1 cellular context compared by ENCODE assay signal in the genomic region with DNA sequence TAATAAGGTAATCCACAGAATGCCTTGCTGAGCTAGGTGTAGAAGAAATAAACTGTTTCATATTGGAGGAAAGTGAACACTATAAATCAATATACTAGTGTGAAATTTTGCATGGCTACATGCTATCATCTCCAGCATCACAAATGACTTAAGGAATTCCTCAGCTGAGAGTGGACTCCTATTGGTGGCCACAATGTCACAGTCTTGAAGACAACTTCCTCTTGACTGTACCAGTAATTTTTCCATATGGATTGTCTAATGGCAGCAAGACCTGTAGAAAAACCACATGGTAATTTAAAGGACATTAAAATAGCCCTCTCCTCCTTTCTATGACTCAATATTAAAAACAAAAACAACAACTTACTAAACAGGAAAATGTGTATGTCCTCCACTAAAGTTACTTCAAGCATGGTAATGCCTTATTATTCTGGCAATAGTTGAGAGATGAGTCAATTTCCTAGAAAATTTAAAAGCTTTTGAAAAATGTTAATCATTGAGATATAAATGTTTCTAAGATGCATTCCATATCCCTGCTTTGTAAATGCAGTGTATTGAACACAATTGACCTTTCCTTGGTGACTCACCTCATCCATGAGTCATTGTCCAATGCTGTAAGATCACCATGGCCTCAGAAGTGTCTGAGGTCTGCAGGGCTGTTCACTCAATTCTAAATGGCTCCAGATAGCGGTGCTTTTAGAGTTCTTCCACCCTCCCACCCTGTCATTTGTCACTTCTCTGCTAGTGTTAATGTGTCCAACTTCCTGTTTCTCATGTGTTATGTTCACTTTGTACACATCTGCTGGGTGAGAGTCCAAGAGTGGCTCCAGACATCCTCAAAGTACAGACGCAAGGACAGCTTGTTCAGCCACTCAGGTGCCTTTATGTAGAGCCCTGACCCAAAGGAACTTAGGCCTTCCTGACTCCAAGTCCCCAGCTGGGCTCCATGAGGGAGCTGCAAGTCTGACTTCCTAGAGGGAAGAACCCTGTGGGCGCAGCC.
TF ChIP-seq lines count a peak whose summit lies in the region.

No MANE protein-coding gene starts in this region.

TF ChIP-seq in IMR-90, 13 proteins besides CTCF, POLR2A, EP300 and RAD21:
- TF ChIP-seq SMC3 (IDR thresholded peaks at IDR 0.05; ENCODE audit: low read depth, low read length): peak; percentile 10; the same call in 1 of the 2 replicates
- TF ChIP-seq MAFK (IDR thresholded peaks at IDR 0.05; ENCODE audit: low read depth, low read length): peak; percentile 16; the same call in 1 of the 2 replicates
- TF ChIP-seq FOS (IDR thresholded peaks at IDR 0.05; ENCODE audit: low read depth, low read length): peak; percentile 99
- TF ChIP-seq, protein P1, sequence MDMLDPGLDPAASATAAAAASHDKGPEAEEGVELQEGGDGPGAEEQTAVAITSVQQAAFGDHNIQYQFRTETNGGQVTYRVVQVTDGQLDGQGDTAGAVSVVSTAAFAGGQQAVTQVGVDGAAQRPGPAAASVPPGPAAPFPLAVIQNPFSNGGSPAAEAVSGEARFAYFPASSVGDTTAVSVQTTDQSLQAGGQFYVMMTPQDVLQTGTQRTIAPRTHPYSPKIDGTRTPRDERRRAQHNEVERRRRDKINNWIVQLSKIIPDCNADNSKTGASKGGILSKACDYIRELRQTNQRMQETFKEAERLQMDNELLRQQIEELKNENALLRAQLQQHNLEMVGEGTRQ (IDR thresholded peaks at IDR 0.05; ENCODE audit: low read depth, low read length): no peak
- TF ChIP-seq MXI1 (IDR thresholded peaks at IDR 0.05; ENCODE audit: borderline replicate concordance, low read depth, low read length): no peak
- peak; percentile 70 for TF ChIP-seq CEBPB (IDR thresholded peaks at IDR 0.05; ENCODE audit: low read depth, low read length)
- TF ChIP-seq BHLHE40 (IDR thresholded peaks at IDR 0.05; ENCODE audit: low read depth, low read length): peak; percentile 68; the same call in 1 of the 2 replicates
- TF ChIP-seq RCOR1 (IDR thresholded peaks at IDR 0.05; ENCODE audit: insufficient replicate concordance, low read length): peak; percentile 65
